Comparison of ENCODE assay signal across 9 cellular contexts in genomic region chr21:37452222-37452621, GRCh38.
DNase-seq lines count a peak whose midpoint lies in the region; ATAC-seq, FAIRE-seq and TF ChIP-seq lines count a peak whose summit lies in the region.
"Had no signal": no experiment of that assay in that cellular context is flagged by ENCODE, and none has a peak within 500 bp of the region (broad histone marks: within the 10 kb centered on the region; RNA-seq: fewer than 3 reads in every experiment).

No MANE protein-coding gene starts in this region.

- peaks cover 0 to 4% of the 10 kb centered on the region in 2 experiments for H3K36me3 ChIP-seq in endothelial cell of umbilical vein (ENCODE audit: control insufficient read depth in 2 of 2, extremely low read depth in 1 of 2, insufficient read depth in 2 of 2, low read length in 2 of 2)

- no peaks in the 10 kb centered on the region for H3K9me3 Mint-ChIP-seq in nephron

- H3K4me3 Mint-ChIP-seq in nephron, result peak overlapping the region in 2 of 3 experiments; percentile 7 to 26

- H3K4me1 ChIP-seq in endothelial cell of umbilical vein (ENCODE audit: control insufficient read depth, extremely low read depth, insufficient read depth, low read length), result peaks cover 38% of the 10 kb centered on the region

- H3K4me1 Mint-ChIP-seq in nephron, result peaks cover 75% of the 10 kb centered on the region

- H3K9me3 ChIP-seq in AG04450 (ENCODE audit: control insufficient read depth, insufficient read depth, low read length) (no peaks in the 10 kb centered on the region; the same call in 1 of the 2 replicates), endothelial cell of umbilical vein (replicated peaks; ENCODE audit: control insufficient read depth, insufficient read depth, low read length) (no peaks in the 10 kb centered on the region)

- TF ChIP-seq CTCF in AG04450 (IDR thresholded peaks at IDR 0.05; ENCODE audit: low read depth, low read length) (no peak), endothelial cell of umbilical vein (IDR thresholded peaks at IDR 0.05; ENCODE audit: extremely low read depth in 1 of 2, insufficient read depth in 1 of 2, low read depth in 1 of 2, low read length in 2 of 2) (no peak), nephron (IDR thresholded peaks at IDR 0.05; ENCODE audit: unreplicated experiment in 3 of 3) (no peak)

- H3K27me3 ChIP-seq in AG04450 (ENCODE audit: control insufficient read depth, insufficient read depth, low read length) (no peaks in the 10 kb centered on the region), endothelial cell of umbilical vein (ENCODE audit: control insufficient read depth in 2 of 2, insufficient read depth in 2 of 2, low read length in 2 of 2) (no peaks in the 10 kb centered on the region)

- no peak for TF ChIP-seq EP300 in Ishikawa (IDR thresholded peaks at IDR 0.05; ENCODE audit: borderline replicate concordance)

- FAIRE-seq in endothelial cell of umbilical vein (lab: Jason Lieb, UNC), result no peak

- H3K4me3 ChIP-seq in AG04450 (ENCODE audit: low read depth, low read length), result no peak overlapping the region
- H3K4me3 ChIP-seq in endothelial cell of umbilical vein (replicated peaks in 1 of 3; ENCODE audit: insufficient read depth in 1 of 3, low read depth in 1 of 3, low read length in 3 of 3), result no peak overlapping the region

- POLR2A ChIA-PET in AG04450 (lab: Yijun Ruan, JAX) (interaction anchor here (0.6 to 1.2 kb wide), 5 partner anchors 84 to 313 kb away, joined by 3 to 7 read pairs (median 6); partner anchors contain the start of gene DYRK1A), endothelial cell of umbilical vein (lab: Charles Lee) (no interaction called here)

- peak overlapping the region; percentile 18 to 90 (median 19) for H3K27ac Mint-ChIP-seq in nephron

- CTCF ChIA-PET in AG04450 (lab: Charles Lee), result interaction anchor here (1.3 kb wide), 1 partner anchor 11 kb away, joined by 4 read pairs; no protein-coding TSS in a partner anchor
- CTCF ChIA-PET in endothelial cell of umbilical vein (lab: Charles Lee), result interaction anchor here (0.8 to 1.4 kb wide), 4 partner anchors 10 to 34 kb away, joined by 3 to 8 read pairs (median 4); no protein-coding TSS in a partner anchor

- no peak for TF ChIP-seq POLR2A in endothelial cell of umbilical vein (IDR thresholded peaks at IDR 0.05; ENCODE audit: low read depth, low read length)

- no peak overlapping the region for H2AFZ ChIP-seq in endothelial cell of umbilical vein (ENCODE audit: low read depth, low read length)

- H3K4me2 ChIP-seq in endothelial cell of umbilical vein (ENCODE audit: insufficient read depth, low read length), result no peak overlapping the region

- peaks cover 5% of the 10 kb centered on the region for H4K20me1 ChIP-seq in endothelial cell of umbilical vein (replicated peaks; ENCODE audit: control insufficient read depth, extremely low read depth, insufficient read depth, low read length)

- intact Hi-C loops in endothelial cell of umbilical vein (cut with micrococcal nuclease), result loop anchor here (5.0 kb wide), 1 partner anchor 85 kb away; the partner anchor contains the start of gene DYRK1A

- BruUV-seq in endothelial cell of umbilical vein (replicated peaks; lab: Mats Ljungman, UMichigan), result no TSS peak

- no peak for ATAC-seq in GM19452 (IDR thresholded peaks at IDR 0.05; ENCODE audit: unreplicated experiment)
- no peak for ATAC-seq in HG03159 (IDR thresholded peaks at IDR 0.05; ENCODE audit: unreplicated experiment)
- no peak for ATAC-seq in HG02938 (IDR thresholded peaks at IDR 0.05; ENCODE audit: unreplicated experiment)
- ATAC-seq in HG03097 (IDR thresholded peaks at IDR 0.05; ENCODE audit: low FRiP score, unreplicated experiment), result no peak

- H3K9me1 ChIP-seq in endothelial cell of umbilical vein (replicated peaks; ENCODE audit: control insufficient read depth, extremely low read depth, insufficient read depth, low read length), result no peaks in the 10 kb centered on the region

- H3K79me2 ChIP-seq in endothelial cell of umbilical vein (ENCODE audit: control insufficient read depth, insufficient read depth, low read length), result peaks cover 92% of the 10 kb centered on the region

- dilution Hi-C loops in endothelial cell of umbilical vein (cut with MboI; ENCODE audit: extremely low pct_ligation_motif_present, low sequenced_read_pairs), result no loop called here

- H3K27ac ChIP-seq in AG04450 (ENCODE audit: low read depth, low read length) (peak overlapping the region; percentile 82), endothelial cell of umbilical vein (ENCODE audit: insufficient read depth, low read depth, low read length) (no peak overlapping the region)

- H3K27me3 Mint-ChIP-seq in nephron (ENCODE audit: low read depth), result no peaks in the 10 kb centered on the region

- H3K9ac ChIP-seq in endothelial cell of umbilical vein (replicated peaks; ENCODE audit: extremely low read depth, insufficient read depth, low read length), result no peak overlapping the region

- DNase-seq in AG04450 (ENCODE audit: low read depth, low spot score) (peak; percentile 84), endothelial cell of umbilical vein (ENCODE audit: low read depth, low spot score) (peak; percentile 35)
- DNase-seq: activated effector memory CD4-positive, alpha-beta T cell treated with anti-CD3 and anti-CD28 coated beads, Interleukin-2, amount 50 U/mL, for 16 hours had no signal

- no peak for TF ChIP-seq RAD21 in Ishikawa (IDR thresholded peaks at IDR 0.05; ENCODE audit: low read depth)

- H3K36me3 Mint-ChIP-seq in nephron (ENCODE audit: low read depth), result peaks cover 18% of the 10 kb centered on the region

TF ChIP-seq in Ishikawa, 13 proteins besides CTCF, POLR2A, EP300 and RAD21:
- TF ChIP-seq CEBPB (IDR thresholded peaks at IDR 0.05), result no peak
- TF ChIP-seq TEAD4 (IDR thresholded peaks at IDR 0.05), result peak; percentile 41; the same call in 1 of the 2 replicates

TF ChIP-seq in endothelial cell of umbilical vein, 7 proteins besides CTCF, POLR2A, EP300 and RAD21:
- TF ChIP-seq MYC (IDR thresholded peaks at IDR 0.05; ENCODE audit: low read depth, low read length) (no peak), GATA2 (IDR thresholded peaks at IDR 0.05; ENCODE audit: insufficient read depth, insufficient read length, low read depth, low read length) (no peak), POLR2AphosphoS5 (IDR thresholded peaks at IDR 0.05; ENCODE audit: insufficient read depth, low read depth, low read length) (no peak), FOS (IDR thresholded peaks at IDR 0.05; ENCODE audit: borderline replicate concordance, insufficient read depth, low read length) (no peak), EZH2 (IDR thresholded peaks at IDR 0.05; ENCODE audit: borderline replicate concordance, low read depth, low read length, severe bottlenecking) (no peak), JUN (IDR thresholded peaks at IDR 0.05; ENCODE audit: borderline replicate concordance, insufficient read depth, insufficient read length, low read depth) (no peak)
- TF ChIP-seq, protein P1, sequence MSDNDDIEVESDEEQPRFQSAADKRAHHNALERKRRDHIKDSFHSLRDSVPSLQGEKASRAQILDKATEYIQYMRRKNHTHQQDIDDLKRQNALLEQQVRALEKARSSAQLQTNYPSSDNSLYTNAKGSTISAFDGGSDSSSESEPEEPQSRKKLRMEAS (IDR thresholded peaks at IDR 0.05; ENCODE audit: insufficient read depth, insufficient read length), result no peak
